8 cellular contexts compared by ENCODE assay signal in the genomic region with DNA sequence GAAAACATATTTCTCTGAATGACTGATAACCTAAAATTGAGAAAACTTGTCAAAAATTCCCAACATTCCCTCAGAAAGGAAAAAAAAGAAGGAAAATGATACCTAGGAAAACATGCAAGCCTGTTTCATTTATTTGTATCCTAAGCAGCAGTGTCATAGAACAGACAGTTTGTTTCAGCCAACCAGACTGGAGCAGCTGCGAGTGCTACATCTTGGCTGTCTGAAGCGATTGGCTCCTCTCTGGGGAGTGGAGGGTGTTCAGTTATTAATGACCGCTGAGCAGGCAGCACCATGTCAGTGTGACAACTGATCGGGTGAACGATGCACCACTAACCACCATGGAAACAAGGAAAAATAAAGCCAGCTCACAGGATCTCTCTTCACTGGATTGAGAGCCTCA. TPM values are rescaled to one million over a fixed set of nuclear protein-coding genes. Genes with fewer than 3 reads are reported as not detected.
DNase-seq lines count a peak whose midpoint lies in the region; ATAC-seq and TF ChIP-seq lines count a peak whose summit lies in the region.

Gene LRRN3 (plus strand): TSS at position 294 of the 400 bp plus-strand sequence. CDS start 31,646 bp downstream, outside the sequence.

- 36 to 59% methylated on average over 5 of the region's 5 CpGs for WGBS in transverse colon (ENCODE audit: low coverage in 1 of 2), 2 donors

- TF ChIP-seq CTCF in transverse colon (IDR thresholded peaks at IDR 0.05), result no peak

- ATAC-seq in HG02981 (IDR thresholded peaks at IDR 0.05; ENCODE audit: unreplicated experiment), result no peak
- ATAC-seq in HG03139 (IDR thresholded peaks at IDR 0.05; ENCODE audit: unreplicated experiment), result no peak

- H3K27ac ChIP-seq in iPS-18a (ENCODE audit: low read length), result no peak within 1 kb of the TSS
- H3K27ac ChIP-seq in transverse colon, result no peak within 1 kb of the TSS

- peaks cover 53% of the 10 kb centered on the region for H3K4me1 ChIP-seq in iPS-18a (ENCODE audit: control insufficient read depth, low read depth, low read length)
- peaks cover 0 to 12% (median 4%) of the 10 kb centered on the region in 4 donors for H3K4me1 ChIP-seq in transverse colon

- no peaks in the 10 kb centered on the region for H3K9me3 ChIP-seq in iPS-18a (ENCODE audit: control insufficient read depth, low read depth, low read length)
- H3K9me3 ChIP-seq in transverse colon, result no peaks in the 10 kb centered on the region

- H3K9ac ChIP-seq in iPS-18a (ENCODE audit: low read length), result peak within 1 kb of the TSS; percentile 40

- DNase-seq in Daoy (ENCODE audit: low read depth) (peak; percentile 88), NCI-H748 (lab: John Stamatoyannopoulos, UW; ENCODE audit: unreplicated experiment) (peak; percentile 96), anterior cingulate cortex (lab: John Stamatoyannopoulos, UW) (peak in 56 of 58 donors; percentile 0 to 91 (median 67)), transverse colon (no peak)
- DNase-seq in stimulated activated CD4-positive, alpha-beta T cell treated with anti-CD3 and anti-CD28 coated beads, Interleukin-2, amount 100 ng/mL, for 24 hours, result peak; percentile 37 to 46

- no peak for TF ChIP-seq POLR2A in transverse colon (IDR thresholded peaks at IDR 0.05)

- intact Hi-C loops in transverse colon (cut with DNase I; ENCODE audit: low total_unique reads), result loop anchor here (10.0 kb wide), 1 partner anchor 394 kb away; no protein-coding TSS in a partner anchor

- TF ChIP-seq EP300 in transverse colon (IDR thresholded peaks at IDR 0.05; ENCODE audit: low read depth), result no peak

- H3K36me3 ChIP-seq in iPS-18a (ENCODE audit: control insufficient read depth, low read depth, low read length) (no peaks in the 10 kb centered on the region), transverse colon (no peaks in the 10 kb centered on the region)

- H3K4me3 ChIP-seq in iPS-18a (ENCODE audit: low read length) (peak within 1 kb of the TSS; percentile 51), transverse colon (peak within 1 kb of the TSS in 2 of 4 donors; percentile 13 to 25)

- in situ Hi-C loops in transverse colon (cut with MboI; ENCODE audit: low pct_ligation_motif_present in 1 of 4, low pct_unique_long_range_greater_than_20kb in 1 of 4, low sequenced_read_pairs in 3 of 4), result loop anchor here (25.0 kb wide), 2 partner anchors 396 to 646 kb away; no protein-coding TSS in a partner anchor

- H3K27me3 ChIP-seq in iPS-18a (ENCODE audit: control insufficient read depth, insufficient read depth, low read length) (no peaks in the 10 kb centered on the region), transverse colon (no peaks in the 10 kb centered on the region)

RNA-seq across cellular contexts. Expression of gene LRRN3, which starts in this region (rescaled TPM):
- total RNA-seq in Daoy (2014; rRNA removed; shearing (Covaris generic)), result 20.0 and 26.1 TPM in 2 replicates
- under 1 TPM in 2 of 4 donors, not detected in 2; 0.27 to 0.32 TPM for total RNA-seq in transverse colon

Comparison
In these comparisons a context has a peak if more than half of its experiments do, and no peak if none do; other contexts are left out.
1. RNA of gene LRRN3 (total RNA-seq): 20.0 to 26.1 TPM in Daoy; 0.27 to 0.32 TPM in transverse colon; every median in the first group is over 10 times any median in the second.